ENCODE assay signal across 2 cellular contexts in genomic region chr10:75487087-75487784, GRCh38.
TF ChIP-seq lines count a peak whose summit lies in the region.

No MANE protein-coding gene starts in this region.

TF ChIP-seq in SK-N-SH treated with all-trans-retinoic acid at 6 μM for 48 hours, 23 proteins besides CTCF, POLR2A, EP300 and RAD21 (continued from another document):
- TF ChIP-seq TSHZ2 (CRISPR knock-in tag; IDR thresholded peaks at IDR 0.05) (no peak), TOX (CRISPR knock-in tag; IDR thresholded peaks at IDR 0.05; ENCODE audit: borderline replicate concordance) (no peak), OSR1 (CRISPR knock-in tag; IDR thresholded peaks at IDR 0.05) (no peak), ZNF8 (CRISPR knock-in tag; IDR thresholded peaks at IDR 0.05) (no peak), PPARA (CRISPR knock-in tag; IDR thresholded peaks at IDR 0.05; ENCODE audit: borderline replicate concordance) (no peak), ESRRG (CRISPR knock-in tag; IDR thresholded peaks at IDR 0.05) (no peak), ZNF70 (CRISPR knock-in tag; IDR thresholded peaks at IDR 0.05) (no peak), ARNTL (CRISPR knock-in tag; IDR thresholded peaks at IDR 0.05; ENCODE audit: borderline replicate concordance, low read depth) (no peak), RARB (CRISPR knock-in tag; IDR thresholded peaks at IDR 0.05) (no peak), SNAI2 (CRISPR knock-in tag; IDR thresholded peaks at IDR 0.05) (no peak)
- TF ChIP-seq, protein P1, sequence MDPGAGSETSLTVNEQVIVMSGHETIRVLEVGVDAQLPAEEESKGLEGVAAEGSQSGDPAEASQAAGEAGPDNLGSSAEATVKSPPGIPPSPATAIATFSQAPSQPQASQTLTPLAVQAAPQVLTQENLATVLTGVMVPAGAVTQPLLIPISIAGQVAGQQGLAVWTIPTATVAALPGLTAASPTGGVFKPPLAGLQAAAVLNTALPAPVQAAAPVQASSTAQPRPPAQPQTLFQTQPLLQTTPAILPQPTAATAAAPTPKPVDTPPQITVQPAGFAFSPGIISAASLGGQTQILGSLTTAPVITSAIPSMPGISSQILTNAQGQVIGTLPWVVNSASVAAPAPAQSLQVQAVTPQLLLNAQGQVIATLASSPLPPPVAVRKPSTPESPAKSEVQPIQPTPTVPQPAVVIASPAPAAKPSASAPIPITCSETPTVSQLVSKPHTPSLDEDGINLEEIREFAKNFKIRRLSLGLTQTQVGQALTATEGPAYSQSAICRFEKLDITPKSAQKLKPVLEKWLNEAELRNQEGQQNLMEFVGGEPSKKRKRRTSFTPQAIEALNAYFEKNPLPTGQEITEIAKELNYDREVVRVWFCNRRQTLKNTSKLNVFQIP (CRISPR knock-in tag; IDR thresholded peaks at IDR 0.05; ENCODE audit: borderline replicate concordance, low read depth): no peak

TF ChIP-seq in GM23338, 12 proteins besides CTCF, POLR2A, EP300 and RAD21 (continued from another document):
- TF ChIP-seq, protein P2, sequence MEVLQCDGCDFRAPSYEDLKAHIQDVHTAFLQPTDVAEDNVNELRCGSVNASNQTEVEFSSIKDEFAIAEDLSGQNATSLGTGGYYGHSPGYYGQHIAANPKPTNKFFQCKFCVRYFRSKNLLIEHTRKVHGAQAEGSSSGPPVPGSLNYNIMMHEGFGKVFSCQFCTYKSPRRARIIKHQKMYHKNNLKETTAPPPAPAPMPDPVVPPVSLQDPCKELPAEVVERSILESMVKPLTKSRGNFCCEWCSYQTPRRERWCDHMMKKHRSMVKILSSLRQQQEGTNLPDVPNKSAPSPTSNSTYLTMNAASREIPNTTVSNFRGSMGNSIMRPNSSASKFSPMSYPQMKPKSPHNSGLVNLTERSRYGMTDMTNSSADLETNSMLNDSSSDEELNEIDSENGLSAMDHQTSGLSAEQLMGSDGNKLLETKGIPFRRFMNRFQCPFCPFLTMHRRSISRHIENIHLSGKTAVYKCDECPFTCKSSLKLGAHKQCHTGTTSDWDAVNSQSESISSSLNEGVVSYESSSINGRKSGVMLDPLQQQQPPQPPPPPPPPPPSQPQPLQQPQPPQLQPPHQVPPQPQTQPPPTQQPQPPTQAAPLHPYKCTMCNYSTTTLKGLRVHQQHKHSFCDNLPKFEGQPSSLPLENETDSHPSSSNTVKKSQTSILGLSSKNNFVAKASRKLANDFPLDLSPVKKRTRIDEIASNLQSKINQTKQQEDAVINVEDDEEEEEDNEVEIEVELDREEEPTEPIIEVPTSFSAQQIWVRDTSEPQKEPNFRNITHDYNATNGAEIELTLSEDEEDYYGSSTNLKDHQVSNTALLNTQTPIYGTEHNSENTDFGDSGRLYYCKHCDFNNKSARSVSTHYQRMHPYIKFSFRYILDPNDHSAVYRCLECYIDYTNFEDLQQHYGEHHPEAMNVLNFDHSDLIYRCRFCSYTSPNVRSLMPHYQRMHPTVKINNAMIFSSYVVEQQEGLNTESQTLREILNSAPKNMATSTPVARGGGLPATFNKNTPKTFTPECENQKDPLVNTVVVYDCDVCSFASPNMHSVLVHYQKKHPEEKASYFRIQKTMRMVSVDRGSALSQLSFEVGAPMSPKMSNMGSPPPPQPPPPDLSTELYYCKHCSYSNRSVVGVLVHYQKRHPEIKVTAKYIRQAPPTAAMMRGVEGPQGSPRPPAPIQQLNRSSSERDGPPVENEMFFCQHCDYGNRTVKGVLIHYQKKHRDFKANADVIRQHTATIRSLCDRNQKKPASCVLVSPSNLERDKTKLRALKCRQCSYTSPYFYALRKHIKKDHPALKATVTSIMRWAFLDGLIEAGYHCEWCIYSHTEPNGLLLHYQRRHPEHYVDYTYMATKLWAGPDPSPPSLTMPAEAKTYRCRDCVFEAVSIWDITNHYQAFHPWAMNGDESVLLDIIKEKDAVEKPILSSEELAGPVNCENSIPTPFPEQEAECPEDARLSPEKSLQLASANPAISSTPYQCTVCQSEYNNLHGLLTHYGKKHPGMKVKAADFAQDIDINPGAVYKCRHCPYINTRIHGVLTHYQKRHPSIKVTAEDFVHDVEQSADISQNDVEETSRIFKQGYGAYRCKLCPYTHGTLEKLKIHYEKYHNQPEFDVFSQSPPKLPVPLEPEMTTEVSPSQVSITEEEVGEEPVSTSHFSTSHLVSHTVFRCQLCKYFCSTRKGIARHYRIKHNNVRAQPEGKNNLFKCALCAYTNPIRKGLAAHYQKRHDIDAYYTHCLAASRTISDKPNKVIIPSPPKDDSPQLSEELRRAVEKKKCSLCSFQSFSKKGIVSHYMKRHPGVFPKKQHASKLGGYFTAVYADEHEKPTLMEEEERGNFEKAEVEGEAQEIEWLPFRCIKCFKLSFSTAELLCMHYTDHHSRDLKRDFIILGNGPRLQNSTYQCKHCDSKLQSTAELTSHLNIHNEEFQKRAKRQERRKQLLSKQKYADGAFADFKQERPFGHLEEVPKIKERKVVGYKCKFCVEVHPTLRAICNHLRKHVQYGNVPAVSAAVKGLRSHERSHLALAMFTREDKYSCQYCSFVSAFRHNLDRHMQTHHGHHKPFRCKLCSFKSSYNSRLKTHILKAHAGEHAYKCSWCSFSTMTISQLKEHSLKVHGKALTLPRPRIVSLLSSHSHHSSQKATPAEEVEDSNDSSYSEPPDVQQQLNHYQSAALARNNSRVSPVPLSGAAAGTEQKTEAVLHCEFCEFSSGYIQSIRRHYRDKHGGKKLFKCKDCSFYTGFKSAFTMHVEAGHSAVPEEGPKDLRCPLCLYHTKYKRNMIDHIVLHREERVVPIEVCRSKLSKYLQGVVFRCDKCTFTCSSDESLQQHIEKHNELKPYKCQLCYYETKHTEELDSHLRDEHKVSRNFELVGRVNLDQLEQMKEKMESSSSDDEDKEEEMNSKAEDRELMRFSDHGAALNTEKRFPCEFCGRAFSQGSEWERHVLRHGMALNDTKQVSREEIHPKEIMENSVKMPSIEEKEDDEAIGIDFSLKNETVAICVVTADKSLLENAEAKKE (CRISPR knock-in tag; IDR thresholded peaks at IDR 0.05): no peak
- TF ChIP-seq STAT1 (IDR thresholded peaks at IDR 0.05; ENCODE audit: unreplicated experiment): no peak
- TF ChIP-seq JUNB (IDR thresholded peaks at IDR 0.05; ENCODE audit: unreplicated experiment): no peak
- no peak for TF ChIP-seq EZH2phosphoT487 (IDR thresholded peaks at IDR 0.05; ENCODE audit: unreplicated experiment)
- no peak for TF ChIP-seq ZNF114 (CRISPR knock-in tag; IDR thresholded peaks at IDR 0.05)
- TF ChIP-seq, protein P3, sequence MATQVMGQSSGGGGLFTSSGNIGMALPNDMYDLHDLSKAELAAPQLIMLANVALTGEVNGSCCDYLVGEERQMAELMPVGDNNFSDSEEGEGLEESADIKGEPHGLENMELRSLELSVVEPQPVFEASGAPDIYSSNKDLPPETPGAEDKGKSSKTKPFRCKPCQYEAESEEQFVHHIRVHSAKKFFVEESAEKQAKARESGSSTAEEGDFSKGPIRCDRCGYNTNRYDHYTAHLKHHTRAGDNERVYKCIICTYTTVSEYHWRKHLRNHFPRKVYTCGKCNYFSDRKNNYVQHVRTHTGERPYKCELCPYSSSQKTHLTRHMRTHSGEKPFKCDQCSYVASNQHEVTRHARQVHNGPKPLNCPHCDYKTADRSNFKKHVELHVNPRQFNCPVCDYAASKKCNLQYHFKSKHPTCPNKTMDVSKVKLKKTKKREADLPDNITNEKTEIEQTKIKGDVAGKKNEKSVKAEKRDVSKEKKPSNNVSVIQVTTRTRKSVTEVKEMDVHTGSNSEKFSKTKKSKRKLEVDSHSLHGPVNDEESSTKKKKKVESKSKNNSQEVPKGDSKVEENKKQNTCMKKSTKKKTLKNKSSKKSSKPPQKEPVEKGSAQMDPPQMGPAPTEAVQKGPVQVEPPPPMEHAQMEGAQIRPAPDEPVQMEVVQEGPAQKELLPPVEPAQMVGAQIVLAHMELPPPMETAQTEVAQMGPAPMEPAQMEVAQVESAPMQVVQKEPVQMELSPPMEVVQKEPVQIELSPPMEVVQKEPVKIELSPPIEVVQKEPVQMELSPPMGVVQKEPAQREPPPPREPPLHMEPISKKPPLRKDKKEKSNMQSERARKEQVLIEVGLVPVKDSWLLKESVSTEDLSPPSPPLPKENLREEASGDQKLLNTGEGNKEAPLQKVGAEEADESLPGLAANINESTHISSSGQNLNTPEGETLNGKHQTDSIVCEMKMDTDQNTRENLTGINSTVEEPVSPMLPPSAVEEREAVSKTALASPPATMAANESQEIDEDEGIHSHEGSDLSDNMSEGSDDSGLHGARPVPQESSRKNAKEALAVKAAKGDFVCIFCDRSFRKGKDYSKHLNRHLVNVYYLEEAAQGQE (IDR thresholded peaks at IDR 0.05; ENCODE audit: unreplicated experiment): no peak
TF ChIP-seq in GM23338: peak in this region for 0.
